ENCODE assay signal across 1 cellular context in genomic region chr6:142885182-142885867, GRCh38.
TF ChIP-seq lines count a peak whose summit lies in the region.

No MANE protein-coding gene starts in this region.

TF ChIP-seq in HEK293, 187 proteins besides CTCF, POLR2A, EP300 and RAD21 (continued from another document and continues in another):
- no peak for TF ChIP-seq ZSCAN5A (tag by site-specific recombination; IDR thresholded peaks at IDR 0.05)
- TF ChIP-seq PRDM4 (tag by site-specific recombination; IDR thresholded peaks at IDR 0.05) = no peak
- peak; percentile 63; the same call in 1 of the 2 replicates for TF ChIP-seq REPIN1 (tag by site-specific recombination; IDR thresholded peaks at IDR 0.05; ENCODE audit: low read depth)
- TF ChIP-seq ZNF146 (tag by site-specific recombination; IDR thresholded peaks at IDR 0.05) = no peak
- no peak for TF ChIP-seq ZNF280C (tag by site-specific recombination; IDR thresholded peaks at IDR 0.05)
- peak; percentile 89; the same call in 1 of the 2 replicates for TF ChIP-seq MEIS1 (CRISPR knock-in tag; IDR thresholded peaks at IDR 0.05; ENCODE audit: borderline replicate concordance)
- peak; percentile 81 for TF ChIP-seq SP3 (tag by site-specific recombination; IDR thresholded peaks at IDR 0.05)
- peak; percentile 86 for TF ChIP-seq ZNF692 (tag by site-specific recombination; IDR thresholded peaks at IDR 0.05)
- peak; percentile 90 for TF ChIP-seq HIC1 (tag by site-specific recombination; IDR thresholded peaks at IDR 0.05)
- TF ChIP-seq ZNF610 (tag by site-specific recombination; IDR thresholded peaks at IDR 0.05; ENCODE audit: borderline replicate concordance) = no peak
- no peak for TF ChIP-seq ZBTB11 (tag by site-specific recombination; conservative IDR thresholded peaks at IDR 0.05; ENCODE audit: low read depth)
- no peak for TF ChIP-seq ZNF404 (tag by site-specific recombination; IDR thresholded peaks at IDR 0.05)
- TF ChIP-seq HOXD13 (CRISPR knock-in tag; IDR thresholded peaks at IDR 0.05; ENCODE audit: borderline replicate concordance) = no peak
- peak; percentile 84 for TF ChIP-seq PATZ1 (tag by site-specific recombination; IDR thresholded peaks at IDR 0.05)
- TF ChIP-seq IKZF3 (tag by site-specific recombination; IDR thresholded peaks at IDR 0.05) = peak; percentile 81
- no peak for TF ChIP-seq ZSCAN16 (tag by site-specific recombination; IDR thresholded peaks at IDR 0.05)
- TF ChIP-seq HOXA7 (CRISPR knock-in tag; IDR thresholded peaks at IDR 0.05; ENCODE audit: borderline replicate concordance) = no peak
- TF ChIP-seq ZNF76 (tag by site-specific recombination; IDR thresholded peaks at IDR 0.05; ENCODE audit: borderline replicate concordance, low read depth) = peak; percentile 63
- 0 out of 2 replicates have a peak, but pooled peaks have one; percentile 28 for TF ChIP-seq ZSCAN4 (tag by site-specific recombination; IDR thresholded peaks at IDR 0.05)
- no peak for TF ChIP-seq BCL6B (tag by site-specific recombination; IDR thresholded peaks at IDR 0.05)
- no peak for TF ChIP-seq ZBTB26 (tag by site-specific recombination; optimal IDR thresholded peaks at IDR 0.05)
- peak; percentile 59 for TF ChIP-seq ZBTB20 (tag by site-specific recombination; IDR thresholded peaks at IDR 0.05)
- peak; percentile 84 for TF ChIP-seq KLF8 (tag by site-specific recombination; IDR thresholded peaks at IDR 0.05)
- TF ChIP-seq ZNF664 (tag by site-specific recombination; IDR thresholded peaks at IDR 0.05) = no peak
- TF ChIP-seq RBAK (tag by site-specific recombination; IDR thresholded peaks at IDR 0.05) = no peak
- no peak for TF ChIP-seq ZNF658 (tag by site-specific recombination; IDR thresholded peaks at IDR 0.05)
- TF ChIP-seq ZNF48 (tag by site-specific recombination; IDR thresholded peaks at IDR 0.05) = no peak
- TF ChIP-seq OSR2 (tag by site-specific recombination; IDR thresholded peaks at IDR 0.05) = peak; percentile 94
- TF ChIP-seq ZNF433 (tag by site-specific recombination; IDR thresholded peaks at IDR 0.05; ENCODE audit: low read depth) = no peak
- TF ChIP-seq ZBTB21 (tag by site-specific recombination; IDR thresholded peaks at IDR 0.05) = peak; percentile 96
- no peak for TF ChIP-seq ELK4 (IDR thresholded peaks at IDR 0.05; ENCODE audit: borderline replicate concordance, low read depth, low read length)
- no peak for TF ChIP-seq ZNF560 (tag by site-specific recombination; IDR thresholded peaks at IDR 0.05; ENCODE audit: borderline replicate concordance)
- no peak for TF ChIP-seq ZNF174 (tag by site-specific recombination; IDR thresholded peaks at IDR 0.05)
- TF ChIP-seq SP7 (tag by site-specific recombination; IDR thresholded peaks at IDR 0.05) = peak; percentile 98
- TF ChIP-seq GLI2 (tag by site-specific recombination; IDR thresholded peaks at IDR 0.05; ENCODE audit: borderline replicate concordance, low read depth) = no peak
- peak; percentile 91 for TF ChIP-seq ZNF366 (tag by site-specific recombination; conservative IDR thresholded peaks at IDR 0.05)
- TF ChIP-seq ZNF223 (tag by site-specific recombination; IDR thresholded peaks at IDR 0.05) = no peak
- peak; percentile 94 for TF ChIP-seq WT1 (tag by site-specific recombination; IDR thresholded peaks at IDR 0.05)
- TF ChIP-seq ZNF169 (tag by site-specific recombination; IDR thresholded peaks at IDR 0.05) = no peak
